Comparison of ENCODE assay signal across 23 cellular contexts in genomic region chr3:47877719-47878118, GRCh38.
DNase-seq lines count a peak whose midpoint lies in the region; ATAC-seq and TF ChIP-seq lines count a peak whose summit lies in the region.
"Had no signal": no experiment of that assay in that cellular context is flagged by ENCODE, and none has a peak within 500 bp of the region (broad histone marks: within the 10 kb centered on the region; RNA-seq: fewer than 3 reads in every experiment).

No MANE protein-coding gene starts in this region.

- intact Hi-C loops in left ventricle myocardium superior (cut with micrococcal nuclease) (no loop called here), Right ventricle myocardium superior (cut with DNase I) (no loop called here), OCI-LY7 (cut with micrococcal nuclease; ENCODE audit: unreplicated experiment) (no loop called here)

- H3K36me3 ChIP-seq in osteoblast (ENCODE audit: insufficient read depth, low read length) (peaks cover 50% of the 10 kb centered on the region), OCI-LY7 (ENCODE audit: insufficient read depth, low read length) (no peaks in the 10 kb centered on the region)

- no peak overlapping the region for H2AFZ ChIP-seq in osteoblast (ENCODE audit: low read length)
- H2AFZ ChIP-seq in OCI-LY7 (ENCODE audit: low read length), result no peak overlapping the region

- DNase-seq in left ventricle myocardium superior, result no peak
- no peak for DNase-seq in Right ventricle myocardium superior
- DNase-seq in central memory CD8-positive, alpha-beta T cell (ENCODE audit: low spot score in 2 of 2), result no peak
- no peak for DNase-seq in osteoblast (ENCODE audit: insufficient read length, low spot score, missing footprints)
- DNase-seq in stimulated activated CD4-positive, alpha-beta T cell treated with anti-CD3 and anti-CD28 coated beads, Interleukin-4, amount 100 ng/mL, for 4 hours, result no peak
- no peak for DNase-seq in MV-4-11 (lab: John Stamatoyannopoulos, UW)
- DNase-seq in OCI-LY7 (ENCODE audit: low spot score), result no peak
- DNase-seq: activated CD4-positive, alpha-beta T cell treated with anti-CD3 and anti-CD28 coated beads, Interleukin-2, amount 10 ng/mL, durations not matched to agents 7 days and 5 days; activated CD8-positive, alpha-beta memory T cell treated with anti-CD3 and anti-CD28 coated beads, Interleukin-2, amount 50 U/mL, for 4 hours; activated effector memory CD4-positive, alpha-beta T cell treated with anti-CD3 and anti-CD28 coated beads, Interleukin-2, amount 50 U/mL, for 16 hours; cerebellar nuclear complex; effector memory CD4-positive, alpha-beta T cell; H7; head of caudate nucleus; KG1; lower lobe of right lung; NCI-H1048; NCI-H187 treated with DMSO at 0.1 percent for 48 hours; occipital lobe; right lobe of liver; T-helper 1 cell; thyroid gland had no signal

- no peaks in the 10 kb centered on the region for H3K9me3 Mint-ChIP-seq in central memory CD8-positive, alpha-beta T cell
- H3K9me3 Mint-ChIP-seq: activated CD4-positive, alpha-beta T cell treated with anti-CD3 and anti-CD28 coated beads, Interleukin-2, amount 10 ng/mL, durations not matched to agents 7 days and 5 days had no signal

- no peaks in the 10 kb centered on the region for H3K27me3 ChIP-seq in osteoblast (ENCODE audit: insufficient read depth, low read length)
- H3K27me3 ChIP-seq: right lobe of liver, thyroid gland had no signal

- H3K4me3 ChIP-seq in osteoblast (ENCODE audit: insufficient read depth, low read length) (no peak overlapping the region), OCI-LY7 (ENCODE audit: low read depth, low read length, poor library complexity, severe bottlenecking) (no peak overlapping the region)
- H3K4me3 ChIP-seq: lower lobe of right lung, right lobe of liver, thyroid gland had no signal

- ATAC-seq in left ventricle myocardium superior (peak; percentile 30), Right ventricle myocardium superior (ENCODE audit: poor library complexity) (no peak), GM19023 (IDR thresholded peaks at IDR 0.05; ENCODE audit: unreplicated experiment) (no peak)
- no peak for ATAC-seq in central memory CD8-positive, alpha-beta T cell (replicated peaks; ENCODE audit: extremely low read depth, poor library complexity, severe bottlenecking)
- ATAC-seq: lower lobe of right lung, right lobe of liver had no signal

- H3K4me1 Mint-ChIP-seq in central memory CD8-positive, alpha-beta T cell, result peaks cover 16% of the 10 kb centered on the region

- no peaks in the 10 kb centered on the region for H3K9me3 ChIP-seq in osteoblast (ENCODE audit: low read depth, low read length)
- no peaks in the 10 kb centered on the region for H3K9me3 ChIP-seq in OCI-LY7 (ENCODE audit: low read length)
- H3K9me3 ChIP-seq: lower lobe of right lung, right lobe of liver, thyroid gland had no signal

- peaks cover 3% of the 10 kb centered on the region for H4K20me1 ChIP-seq in osteoblast (ENCODE audit: insufficient read depth, low read length)
- no peaks in the 10 kb centered on the region for H4K20me1 ChIP-seq in OCI-LY7 (ENCODE audit: insufficient read depth, low read length)

- CTCF ChIA-PET in OCI-LY7 (lab: Charles Lee; ENCODE audit: unreplicated experiment), result no interaction called here

- H3K27ac Mint-ChIP-seq in central memory CD8-positive, alpha-beta T cell (ENCODE audit: low read depth), result peak overlapping the region; percentile 59

- H3K79me2 ChIP-seq in osteoblast (ENCODE audit: insufficient read depth, low read length) (peaks cover 15% of the 10 kb centered on the region), OCI-LY7 (ENCODE audit: insufficient read depth, low read depth, low read length) (no peaks in the 10 kb centered on the region)

- peaks cover 19% of the 10 kb centered on the region for H3K4me1 ChIP-seq in osteoblast (ENCODE audit: insufficient read depth, low read length)
- no peaks in the 10 kb centered on the region for H3K4me1 ChIP-seq in OCI-LY7 (ENCODE audit: insufficient read depth, low read length, poor library complexity, severe bottlenecking)
- H3K4me1 ChIP-seq: right lobe of liver had no signal

- TF ChIP-seq CTCF in osteoblast (IDR thresholded peaks at IDR 0.05; ENCODE audit: extremely low read depth, low read depth, low read length) (no peak), OCI-LY7 (conservative IDR thresholded peaks at IDR 0.05; ENCODE audit: low read length) (no peak)

- H3K27me3 Mint-ChIP-seq in central memory CD8-positive, alpha-beta T cell, result no peaks in the 10 kb centered on the region
- H3K27me3 Mint-ChIP-seq: activated CD4-positive, alpha-beta T cell treated with anti-CD3 and anti-CD28 coated beads, Interleukin-2, amount 10 ng/mL, durations not matched to agents 7 days and 5 days had no signal

- no peak overlapping the region for H3K4me3 Mint-ChIP-seq in central memory CD8-positive, alpha-beta T cell
- H3K4me3 Mint-ChIP-seq: activated CD4-positive, alpha-beta T cell treated with anti-CD3 and anti-CD28 coated beads, Interleukin-2, amount 10 ng/mL, durations not matched to agents 7 days and 5 days had no signal

- no peaks in the 10 kb centered on the region for H3K9me2 ChIP-seq in OCI-LY7 (ENCODE audit: insufficient read depth, low read length)

- H3K27ac ChIP-seq in osteoblast (ENCODE audit: low read depth, low read length), result peak overlapping the region; percentile 30
- H3K27ac ChIP-seq in OCI-LY7 (ENCODE audit: low read depth, low read length, poor library complexity, severe bottlenecking), result no peak overlapping the region
- H3K27ac ChIP-seq: lower lobe of right lung, right lobe of liver, thyroid gland had no signal

- peaks cover 4% of the 10 kb centered on the region for H3K36me3 Mint-ChIP-seq in central memory CD8-positive, alpha-beta T cell (ENCODE audit: insufficient read depth)

- H3K4me2 ChIP-seq in osteoblast (ENCODE audit: insufficient read depth, low read length) (no peak overlapping the region), OCI-LY7 (ENCODE audit: low read length) (no peak overlapping the region)

- POLR2A ChIA-PET in OCI-LY7 (lab: Charles Lee), result no interaction called here

- BruUV-seq in OCI-LY7 (replicated peaks; lab: Mats Ljungman, UMichigan), result no TSS peak
